ENCODE assay signal across 17 cellular contexts in the genomic region with DNA sequence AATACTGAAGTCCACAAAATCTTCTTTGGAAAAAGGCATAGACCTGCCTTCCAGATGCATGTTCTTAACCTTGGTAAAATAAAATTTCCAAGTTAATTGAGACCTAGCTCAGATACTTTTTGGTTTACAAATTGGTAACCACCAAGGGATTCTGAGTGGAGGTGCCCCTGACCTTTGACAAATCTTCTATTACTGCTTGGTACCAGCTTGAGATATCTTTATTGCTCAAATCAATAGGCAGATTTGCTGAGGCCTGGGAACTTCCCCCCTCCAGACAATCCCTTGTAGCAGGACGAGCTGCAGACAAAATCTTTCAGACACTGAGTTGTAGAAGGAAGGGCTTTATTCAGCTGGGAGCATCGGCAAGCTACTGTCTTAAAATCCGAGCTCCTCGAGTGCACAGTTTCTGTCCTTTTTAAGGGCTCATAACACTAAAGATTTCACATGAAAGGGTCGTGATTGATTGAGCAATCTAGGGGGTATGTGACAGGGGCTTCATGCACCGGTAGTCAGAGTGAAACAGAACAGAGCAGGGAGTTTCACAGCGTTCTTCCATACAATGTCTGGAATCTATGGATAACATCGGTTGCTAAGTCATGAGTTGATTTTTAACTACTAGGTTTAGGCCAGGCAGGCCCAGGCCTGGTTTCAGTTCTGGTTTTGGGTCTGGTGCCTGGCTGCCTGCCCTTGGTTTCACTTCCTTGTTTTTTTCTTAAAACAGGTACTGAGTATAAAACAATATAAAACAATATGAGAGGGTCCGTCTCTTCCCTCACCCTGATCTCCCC. TPM values are rescaled to one million over a fixed set of nuclear protein-coding genes. Genes with fewer than 3 reads are reported as not detected.
A peak's percentile ranks its signal among the peaks of the same experiment; 100 is the strongest.
DNase-seq lines count a peak whose midpoint lies in the region; ATAC-seq lines count a peak whose summit lies in the region.
"Not testable (repeated sequence)": the region's sequence is repeated elsewhere in the genome, so short reads cannot be mapped to it uniquely, and the experiment has no call there.
"Had no signal": no experiment of that assay in that cellular context is flagged by ENCODE, and none has a peak within 500 bp of the region (broad histone marks: within the 10 kb centered on the region; RNA-seq: fewer than 3 reads in every experiment).

No MANE protein-coding gene starts in this region.

- H3K36me3 ChIP-seq in BLaER1 treated with 17β-estradiol and CSF1 and Interleukin-3, amounts not matched to agents 10 nM and 100 nM; Karpas-422 (ENCODE audit: insufficient read depth, low read length); mesodermal cell (ENCODE audit: control insufficient read depth, insufficient read depth, low read length): not testable (repeated sequence)

- H3K9ac ChIP-seq in BLaER1 treated with 17β-estradiol and CSF1 and Interleukin-3, amounts not matched to agents 10 nM and 100 nM: peak overlapping the region in 6 of 11 experiments; percentile 3 to 47 (median 32); a peak in 5 of 22 replicates
- H3K9ac ChIP-seq in Karpas-422 (ENCODE audit: low read length): peak overlapping the region; percentile 19; the same call in 1 of the 2 replicates

- not testable (repeated sequence) for H3K27me3 ChIP-seq in BLaER1 treated with 17β-estradiol and CSF1 and Interleukin-3, amounts not matched to agents 10 nM and 100 nM; Karpas-422 (ENCODE audit: low read length)

- H3K4me2 ChIP-seq in BLaER1 treated with 17β-estradiol and CSF1 and Interleukin-3, amounts not matched to agents 10 nM and 100 nM: peak overlapping the region; percentile 30 to 74 (median 54)
- peak overlapping the region; percentile 75 for H3K4me2 ChIP-seq in Karpas-422 (ENCODE audit: low read depth, low read length, poor library complexity, severe bottlenecking)

- H3K4me3 ChIP-seq in BLaER1 treated with 17β-estradiol and CSF1 and Interleukin-3, amounts not matched to agents 10 nM and 100 nM; mesodermal cell (ENCODE audit: extremely low read depth, insufficient read depth, low read length, poor library complexity, severe bottlenecking): not testable (repeated sequence)
- peak overlapping the region; percentile 51 for H3K4me3 ChIP-seq in Karpas-422 (ENCODE audit: low read length)

- not testable (repeated sequence) for H2AFZ ChIP-seq in Karpas-422 (ENCODE audit: low read length)

- WGBS in mesodermal cell (ENCODE audit: insufficient coverage in 2 of 2), 2 experiments: no CpG with 5 or more reads among the region's 9 CpGs

- H3K9me2 ChIP-seq in Karpas-422 (replicated peaks; ENCODE audit: insufficient read depth, low read length): not testable (repeated sequence)

- peak overlapping the region in 8 of 11 experiments; percentile 35 to 67 (median 48); a peak in 15 of 22 replicates for H3K27ac ChIP-seq in BLaER1 treated with 17β-estradiol and CSF1 and Interleukin-3, amounts not matched to agents 10 nM and 100 nM
- H3K27ac ChIP-seq in Karpas-422 (ENCODE audit: low read length) (peak overlapping the region; percentile 27; the same call in 1 of the 2 replicates), mesodermal cell (ENCODE audit: low read depth, low read length, severe bottlenecking) (peak overlapping the region; percentile 73)

- DNase-seq in Karpas-422 (peak; percentile 93), SKM-1 (lab: John Stamatoyannopoulos, UW; ENCODE audit: unreplicated experiment) (peak; percentile 10)

- ATAC-seq in GM18858 (IDR thresholded peaks at IDR 0.05; ENCODE audit: unreplicated experiment) (peak; percentile 92), GM19467 (IDR thresholded peaks at IDR 0.05; ENCODE audit: unreplicated experiment) (peak; percentile 77), HG02610 (IDR thresholded peaks at IDR 0.05; ENCODE audit: unreplicated experiment) (peak; percentile 88), HG03159 (IDR thresholded peaks at IDR 0.05; ENCODE audit: unreplicated experiment) (peak; percentile 80)

- H3K4me1 ChIP-seq in BLaER1 treated with 17β-estradiol and CSF1 and Interleukin-3, amounts not matched to agents 10 nM and 100 nM: peaks cover 15 to 36% (median 22%) of the 10 kb centered on the region in 10 experiments
- peaks cover 22% of the 10 kb centered on the region for H3K4me1 ChIP-seq in Karpas-422 (ENCODE audit: low read length)
- not testable (repeated sequence) for H3K4me1 ChIP-seq in mesodermal cell (ENCODE audit: control insufficient read depth, insufficient read depth, low read length, poor library complexity, severe bottlenecking)

- H4K20me1 ChIP-seq in BLaER1 treated with 17β-estradiol and CSF1 and Interleukin-3, amounts not matched to agents 10 nM and 100 nM; Karpas-422 (ENCODE audit: insufficient read depth, low read depth, low read length): not testable (repeated sequence)

- H3K79me2 ChIP-seq in Karpas-422 (ENCODE audit: low read length): not testable (repeated sequence)

- H3K9me3 ChIP-seq in BLaER1 treated with 17β-estradiol and CSF1 and Interleukin-3, amounts not matched to agents 10 nM and 100 nM (replicated peaks in 1 of 11); Karpas-422 (ENCODE audit: low read length); mesodermal cell (ENCODE audit: control insufficient read depth, low read length): not testable (repeated sequence)

RNA-seq across cellular contexts. Expression of a gene that starts 41.8 kb away (rescaled TPM):
- total RNA-seq in Karpas-422 (2014; rRNA removed; shearing (Covaris generic); ENCODE audit: low replicate concordance): not detected in 2 replicates
- polyA plus RNA-seq in mesodermal cell (2013, experiment 1 of 2): not detected
- polyA plus RNA-seq in mesodermal cell (2013, experiment 2 of 2): not detected
- total RNA-seq: A172; body of pancreas; CD8-positive, alpha-beta T cell; dermis blood vessel endothelial cell; esophagus mucosa; heart left ventricle; kidney; pancreas; T-helper 1 cell treated with Interleukin-12 subunit alpha and Interleukin-12 subunit beta and Interleukin-4 antibody, amounts not matched to agents 30 ng/mL and 1 ng/mL, for 36 hours had no signal
- polyA plus RNA-seq: heart left ventricle, pancreas had no signal
